Comparison of ENCODE assay signal across 15 cellular contexts in genomic region chr6:126805861-126806260, GRCh38.
DNase-seq lines count a peak whose midpoint lies in the region; ATAC-seq and TF ChIP-seq lines count a peak whose summit lies in the region.
"Had no signal": no experiment of that assay in that cellular context is flagged by ENCODE, and none has a peak within 500 bp of the region (broad histone marks: within the 10 kb centered on the region; RNA-seq: fewer than 3 reads in every experiment).

No MANE protein-coding gene starts in this region.

- CTCF ChIA-PET in CD4-positive, alpha-beta T cell (lab: Charles Lee) = no interaction called here

- no peak overlapping the region for H3K4me3 Mint-ChIP-seq in CD4-positive, alpha-beta T cell
- H3K4me3 Mint-ChIP-seq: CD4-positive, alpha-beta memory T cell; IgD-negative memory B cell had no signal

- H3K27me3 Mint-ChIP-seq in CD4-positive, alpha-beta T cell = peaks cover 4% of the 10 kb centered on the region
- H3K27me3 Mint-ChIP-seq: IgD-negative memory B cell had no signal

- no peaks in the 10 kb centered on the region for H3K9me3 Mint-ChIP-seq in CD4-positive, alpha-beta T cell

- H3K27me3 ChIP-seq in CD4-positive, alpha-beta T cell (ENCODE audit: control insufficient read depth, insufficient read depth, low read length) = peaks cover 4% of the 10 kb centered on the region
- H3K27me3 ChIP-seq: BLaER1 treated with 17β-estradiol and CSF1 and Interleukin-3, amounts not matched to agents 10 nM and 100 nM had no signal

- intact Hi-C loops in CD4-positive, alpha-beta T cell (cut with DNase I, micrococcal nuclease) = no loop called here

- no peaks in the 10 kb centered on the region for H3K4me1 Mint-ChIP-seq in CD4-positive, alpha-beta T cell (ENCODE audit: low read depth)
- H3K4me1 Mint-ChIP-seq: CD4-positive, alpha-beta memory T cell; IgD-negative memory B cell had no signal

- DNase-seq in AG10803 (ENCODE audit: low read depth) (peak; percentile 61), amniotic epithelial cell (ENCODE audit: low read depth) (peak; percentile 74), cardiac fibroblast (ENCODE audit: low read depth in 2 of 2) (peak; percentile 4 to 31), fibroblast of gingiva (ENCODE audit: low read depth) (peak; percentile 33)
- DNase-seq in CD4-positive, alpha-beta T cell = no peak
- DNase-seq: CD4-positive, alpha-beta memory T cell; DMS79; EL had no signal

- H3K27ac Mint-ChIP-seq in CD4-positive, alpha-beta T cell = no peak overlapping the region
- H3K27ac Mint-ChIP-seq: CD4-positive, alpha-beta memory T cell; IgD-negative memory B cell had no signal

- TF ChIP-seq CTCF in AG10803 (conservative IDR thresholded peaks at IDR 0.05; ENCODE audit: low read length) (no peak), cardiac fibroblast (IDR thresholded peaks at IDR 0.05; ENCODE audit: low read depth, low read length) (no peak)
- TF ChIP-seq CTCF in CD4-positive, alpha-beta T cell (IDR thresholded peaks at IDR 0.05) = no peak

- POLR2A ChIA-PET in CD4-positive, alpha-beta T cell (lab: Charles Lee) = no interaction called here

- H3K4me3 ChIP-seq in AG10803 (ENCODE audit: low read length) (no peak overlapping the region), cardiac fibroblast (replicated peaks in 1 of 2; ENCODE audit: low read depth in 2 of 2, low read length in 2 of 2) (no peak overlapping the region)
- H3K4me3 ChIP-seq: BLaER1 treated with 17β-estradiol and CSF1 and Interleukin-3, amounts not matched to agents 10 nM and 100 nM had no signal

- H3K27ac ChIP-seq in CD4-positive, alpha-beta T cell (ENCODE audit: low read depth, low read length) = no peak overlapping the region
- H3K27ac ChIP-seq: 22Rv1; BLaER1 treated with 17β-estradiol and CSF1 and Interleukin-3, amounts not matched to agents 10 nM and 100 nM had no signal

- no peaks in the 10 kb centered on the region for H3K9me3 ChIP-seq in CD4-positive, alpha-beta T cell (ENCODE audit: control insufficient read depth, low read length)
- H3K9me3 ChIP-seq: BLaER1 treated with 17β-estradiol and CSF1 and Interleukin-3, amounts not matched to agents 10 nM and 100 nM had no signal

- ATAC-seq in HG03571 (IDR thresholded peaks at IDR 0.05; ENCODE audit: unreplicated experiment) (no peak), GM21367 (IDR thresholded peaks at IDR 0.05; ENCODE audit: unreplicated experiment) (no peak), HG03095 (IDR thresholded peaks at IDR 0.05; ENCODE audit: unreplicated experiment) (no peak)
- no peak for ATAC-seq in CD4-positive, alpha-beta T cell (ENCODE audit: poor library complexity)
- ATAC-seq: HCT116 had no signal

- no peaks in the 10 kb centered on the region for H3K36me3 Mint-ChIP-seq in CD4-positive, alpha-beta T cell (ENCODE audit: low read depth)
- H3K36me3 Mint-ChIP-seq: CD4-positive, alpha-beta memory T cell; IgD-negative memory B cell had no signal

Comparison
In these comparisons a context has a peak if more than half of its experiments do, and no peak if none do; other contexts are left out.
1. DNase-seq: peak in AG10803 (single experiment), amniotic epithelial cell (single experiment), cardiac fibroblast (2 of 2) and fibroblast of gingiva (single experiment); none in CD4-positive, alpha-beta T cell (0 of 10).